In genomic region chr1:204304067-204304466, GRCh38 we compare ENCODE assay signal across 1 cellular context.
TF ChIP-seq lines count a peak whose summit lies in the region.

No MANE protein-coding gene starts in this region.

TF ChIP-seq in H1, 55 proteins besides CTCF, POLR2A, EP300 and RAD21 (continued from another document):
- TF ChIP-seq, protein P1, sequence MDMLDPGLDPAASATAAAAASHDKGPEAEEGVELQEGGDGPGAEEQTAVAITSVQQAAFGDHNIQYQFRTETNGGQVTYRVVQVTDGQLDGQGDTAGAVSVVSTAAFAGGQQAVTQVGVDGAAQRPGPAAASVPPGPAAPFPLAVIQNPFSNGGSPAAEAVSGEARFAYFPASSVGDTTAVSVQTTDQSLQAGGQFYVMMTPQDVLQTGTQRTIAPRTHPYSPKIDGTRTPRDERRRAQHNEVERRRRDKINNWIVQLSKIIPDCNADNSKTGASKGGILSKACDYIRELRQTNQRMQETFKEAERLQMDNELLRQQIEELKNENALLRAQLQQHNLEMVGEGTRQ (IDR thresholded peaks at IDR 0.05; ENCODE audit: low read length): no peak
- TF ChIP-seq TEAD4 (IDR thresholded peaks at IDR 0.05; ENCODE audit: low read depth, low read length) (peak; percentile 90), JUND (IDR thresholded peaks at IDR 0.05; ENCODE audit: low read length) (peak; percentile 37; the same call in 1 of the 2 replicates), BCL11A (IDR thresholded peaks at IDR 0.05; ENCODE audit: low read depth in 2 of 2, low read length in 2 of 2) (no peak), CBX5 (IDR thresholded peaks at IDR 0.05; ENCODE audit: low read depth, low read length) (no peak), RBBP5 (IDR thresholded peaks at IDR 0.05; ENCODE audit: borderline replicate concordance, low read depth, low read length) (no peak), GABPA (IDR thresholded peaks at IDR 0.05; ENCODE audit: borderline replicate concordance, insufficient read depth, low read length) (no peak), KDM1A (IDR thresholded peaks at IDR 0.05; ENCODE audit: borderline replicate concordance, low read length) (no peak), NRF1 (IDR thresholded peaks at IDR 0.05; ENCODE audit: low read depth, low read length) (no peak), KDM5A (IDR thresholded peaks at IDR 0.05; ENCODE audit: low read length) (no peak), EZH2 (IDR thresholded peaks at IDR 0.05; ENCODE audit: low read depth, low read length, severe bottlenecking) (no peak), PHF8 (conservative IDR thresholded peaks at IDR 0.05; ENCODE audit: low read depth, low read length) (no peak), ZNF274 (IDR thresholded peaks at IDR 0.05; ENCODE audit: borderline replicate concordance, extremely low read depth, low read length) (no peak), SIRT6 (IDR thresholded peaks at IDR 0.05; ENCODE audit: low read length) (no peak), GTF2F1 (IDR thresholded peaks at IDR 0.05; ENCODE audit: borderline replicate concordance, low read depth, low read length) (no peak), SP1 (IDR thresholded peaks at IDR 0.05; ENCODE audit: low read depth, low read length) (0 out of 2 replicates have a peak, but pooled peaks have one; percentile 65), HDAC2 (IDR thresholded peaks at IDR 0.05; ENCODE audit: borderline replicate concordance in 1 of 2, low read depth in 2 of 2, low read length in 2 of 2) (peak in 1 of 2 experiments; percentile 75; a peak in 1 of 4 replicates)
TF ChIP-seq in H1: peak in this region for 4.
